Comparison of ENCODE assay signal across 9 cellular contexts in genomic region chrX:137051978-137052640, GRCh38. TPM values are rescaled to one million over a fixed set of nuclear protein-coding genes. Genes with fewer than 3 reads are reported as not detected.
A peak's percentile ranks its signal among the peaks of the same experiment; 100 is the strongest.
DNase-seq lines count a peak whose midpoint lies in the region; ATAC-seq and TF ChIP-seq lines count a peak whose summit lies in the region.
"Had no signal": no experiment of that assay in that cellular context is flagged by ENCODE, and none has a peak within 500 bp of the region (broad histone marks: within the 10 kb centered on the region; RNA-seq: fewer than 3 reads in every experiment).

No MANE protein-coding gene starts in this region.

- H3K4me3 ChIP-seq in CD8-positive, alpha-beta memory T cell (ENCODE audit: low read length), result peak overlapping the region; percentile 54
- H3K4me3 ChIP-seq in fibroblast of the aortic adventitia (ENCODE audit: low read depth, low read length) (peak overlapping the region; percentile 62), neuron (ENCODE audit: low read length) (peak overlapping the region; percentile 33), stomach (peak overlapping the region; percentile 32 to 52 (median 47))

- peak overlapping the region in 5 of 8 donors; percentile 47 to 91 (median 63) for H3K27ac Mint-ChIP-seq in CD8-positive, alpha-beta memory T cell

- no peak overlapping the region for H3K27ac ChIP-seq in CD8-positive, alpha-beta memory T cell (ENCODE audit: low read depth, low read length)
- no peak overlapping the region for H3K27ac ChIP-seq in stomach

- TF ChIP-seq EP300 in stomach (IDR thresholded peaks at IDR 0.05), result no peak

- no peaks in the 10 kb centered on the region for H3K4me1 ChIP-seq in CD8-positive, alpha-beta memory T cell (ENCODE audit: insufficient read depth, low read length)
- H3K4me1 ChIP-seq in neuron (ENCODE audit: insufficient read depth, low read length), result no peaks in the 10 kb centered on the region
- peaks cover 0 to 15% (median 11%) of the 10 kb centered on the region in 4 donors for H3K4me1 ChIP-seq in stomach

- peak overlapping the region; percentile 49 for H2AFZ ChIP-seq in neuron (ENCODE audit: low read depth, low read length)

- TF ChIP-seq CTCF in fibroblast of the aortic adventitia (IDR thresholded peaks at IDR 0.05; ENCODE audit: insufficient read depth, low read length), result peak; percentile 80
- TF ChIP-seq CTCF in stomach (IDR thresholded peaks at IDR 0.05), result peak in 4 of 7 experiments; percentile 30 to 77 (median 70)

- 1 to 23% (median 6%) methylated on average over 21 to 37 of the region's 37 CpGs for WGBS in stomach, 5 donors

- intact Hi-C loops in stomach (cut with DNase I; ENCODE audit: low total_unique reads), result no loop called here

- H3K9me3 ChIP-seq in CD8-positive, alpha-beta memory T cell (ENCODE audit: low read length), result no peaks in the 10 kb centered on the region
- H3K9me3 ChIP-seq in neuron (ENCODE audit: low read length), result no peaks in the 10 kb centered on the region
- no peaks in the 10 kb centered on the region for H3K9me3 ChIP-seq in stomach

- H3K27me3 Mint-ChIP-seq in CD8-positive, alpha-beta memory T cell, result peaks cover 18 to 23% of the 10 kb centered on the region in 2 donors

- peak; percentile 64 to 84 (median 76) for DNase-seq in CD8-positive, alpha-beta memory T cell
- DNase-seq in OCI-M1 (lab: John Stamatoyannopoulos, UW) (peak; percentile 74), fibroblast of the aortic adventitia (ENCODE audit: low read depth) (peak; percentile 37), stomach (peak; percentile 62)
- DNase-seq in activated T-cell treated with anti-CD3 and anti-CD28 coated beads, Interleukin-2, amount 50 U/mL, for 48 hours, result peak; percentile 89 to 90

- H3K36me3 ChIP-seq in CD8-positive, alpha-beta memory T cell (ENCODE audit: insufficient read depth, low read length), result no peaks in the 10 kb centered on the region
- H3K36me3 ChIP-seq in neuron (ENCODE audit: insufficient read depth, low read length) (no peaks in the 10 kb centered on the region), stomach (no peaks in the 10 kb centered on the region)

- peaks cover 8% of the 10 kb centered on the region for H3K27me3 ChIP-seq in CD8-positive, alpha-beta memory T cell (ENCODE audit: insufficient read depth, low read length, poor library complexity, severe bottlenecking)
- peaks cover 28% of the 10 kb centered on the region for H3K27me3 ChIP-seq in neuron (ENCODE audit: insufficient read depth, low read length)
- H3K27me3 ChIP-seq in stomach, result peaks cover 0 to 28% (median 28%) of the 10 kb centered on the region in 3 donors

- H3K4me3 Mint-ChIP-seq in CD8-positive, alpha-beta memory T cell, result peak overlapping the region; percentile 82 to 93 (median 89)

- H3K9me3 Mint-ChIP-seq in CD8-positive, alpha-beta memory T cell, result no peaks in the 10 kb centered on the region

- peaks cover 11 to 19% (median 15%) of the 10 kb centered on the region in 3 donors for H3K4me1 Mint-ChIP-seq in CD8-positive, alpha-beta memory T cell

- peaks cover 0 to 1% (median 0%) of the 10 kb centered on the region in 3 donors for H3K36me3 Mint-ChIP-seq in CD8-positive, alpha-beta memory T cell

- peak; percentile 99 for ATAC-seq in GM19455 (IDR thresholded peaks at IDR 0.05; ENCODE audit: unreplicated experiment)
- ATAC-seq in HG03558 (IDR thresholded peaks at IDR 0.05; ENCODE audit: extremely low read depth, unreplicated experiment), result peak; percentile 81

- CTCF ChIA-PET in CD8-positive, alpha-beta memory T cell (lab: Charles Lee), result interaction anchor here (0.7 to 1.6 kb wide), 7 partner anchors 9 to 98 kb away, joined by 3 to 8 read pairs (median 3); partner anchors contain the start of gene GPR101

- no peak for TF ChIP-seq POLR2A in stomach (IDR thresholded peaks at IDR 0.05)

- POLR2A ChIA-PET in CD8-positive, alpha-beta memory T cell (lab: Charles Lee), result no interaction called here

RNA-seq across cellular contexts. Expression of gene GPR101, which starts 18.3 kb away (rescaled TPM):
- not detected for total RNA-seq in CD8-positive, alpha-beta memory T cell
- not detected for polyA plus RNA-seq in CD8-positive, alpha-beta memory T cell
- total RNA-seq in fibroblast of the aortic adventitia (ENCODE audit: low replicate concordance) (not detected in 2 replicates), stomach (not detected)
- not detected for polyA plus RNA-seq in stomach
- polyA plus RNA-seq: esophagus had no signal

Comparison
In these comparisons a context has a peak if more than half of its experiments do, and no peak if none do; other contexts are left out.
1. DNase-seq: peak in every context shown above with its lines; median percentile 90 in activated T-cell treated with anti-CD3 and anti-CD28 coated beads, Interleukin-2, amount 50 U/mL, for 48 hours; 76 in CD8-positive, alpha-beta memory T cell; 74 in OCI-M1; 62 in stomach; 37 in fibroblast of the aortic adventitia.